ENCODE assay signal across 10 cellular contexts in genomic region chr16:85286970-85287814, GRCh38.
DNase-seq lines count a peak whose midpoint lies in the region; ATAC-seq and TF ChIP-seq lines count a peak whose summit lies in the region.
"Had no signal": no experiment of that assay in that cellular context is flagged by ENCODE, and none has a peak within 500 bp of the region (broad histone marks: within the 10 kb centered on the region; RNA-seq: fewer than 3 reads in every experiment).

No MANE protein-coding gene starts in this region.

- H3K27me3 ChIP-seq in brain microvascular endothelial cell (replicated peaks) = no peaks in the 10 kb centered on the region
- H3K27me3 ChIP-seq in Karpas-422 (ENCODE audit: low read length) = no peaks in the 10 kb centered on the region

- H3K36me3 ChIP-seq in HEK293 (ENCODE audit: control insufficient read depth in 2 of 2, insufficient read depth in 1 of 2, low read length in 2 of 2) = no peaks in the 10 kb centered on the region
- H3K36me3 ChIP-seq in brain microvascular endothelial cell (replicated peaks) = no peaks in the 10 kb centered on the region
- H3K36me3 ChIP-seq in Karpas-422 (ENCODE audit: insufficient read depth, low read length) = no peaks in the 10 kb centered on the region

- TF ChIP-seq CTCF in HEK293 (tag by site-specific recombination; IDR thresholded peaks at IDR 0.05) = no peak
- peak; percentile 30 for TF ChIP-seq CTCF in brain microvascular endothelial cell (IDR thresholded peaks at IDR 0.05; ENCODE audit: low read depth, low read length, missing control alignments)

- H3K9me3 ChIP-seq in HEK293 (ENCODE audit: control insufficient read depth, insufficient read depth, low read depth, low read length) (no peaks in the 10 kb centered on the region), Karpas-422 (ENCODE audit: low read length) (no peaks in the 10 kb centered on the region)

- H3K9me2 ChIP-seq in Karpas-422 (replicated peaks; ENCODE audit: insufficient read depth, low read length) = no peaks in the 10 kb centered on the region

- H2AFZ ChIP-seq in Karpas-422 (ENCODE audit: low read length) = no peak overlapping the region

- H4K20me1 ChIP-seq in Karpas-422 (ENCODE audit: insufficient read depth, low read depth, low read length) = 0 out of 2 replicates have a peak, but pooled peaks cover 3% of the 10 kb centered on the region

- CTCF ChIA-PET in HEK293 (lab: Yijun Ruan, JAX) = interaction anchor here (1.5 to 3.3 kb wide), 3 partner anchors 10 to 329 kb away, joined by 5 to 15 read pairs (median 11); no protein-coding TSS in a partner anchor

- no peak overlapping the region for H3K4me2 ChIP-seq in Karpas-422 (ENCODE audit: low read depth, low read length, poor library complexity, severe bottlenecking)

- H3K9ac ChIP-seq in Karpas-422 (ENCODE audit: low read length) = no peak overlapping the region

- DNase-seq in brain microvascular endothelial cell (peak; percentile 23), left kidney (ENCODE audit: low read depth, low spot score) (peak; percentile 90), NCI-H345 treated with DMSO at 0.1 percent for 48 hours (lab: John Stamatoyannopoulos, UW; ENCODE audit: unreplicated experiment) (no peak), Karpas-422 (no peak)
- DNase-seq: activated naive CD4-positive, alpha-beta T cell treated with anti-CD3 and anti-CD28 coated beads, Interleukin-2, amount 50 U/mL, for 16 hours; MM.1S had no signal

- POLR2A ChIA-PET in HEK293 (lab: Yijun Ruan, JAX) = no interaction called here

- in situ Hi-C loops in brain microvascular endothelial cell (cut with HindIII; ENCODE audit: low pct_ligation_motif_present, low sequenced_read_pairs) = no loop called here

- ATAC-seq in GM21390 (IDR thresholded peaks at IDR 0.05; ENCODE audit: unreplicated experiment) (no peak), GM21576 (IDR thresholded peaks at IDR 0.05; ENCODE audit: unreplicated experiment) (no peak)

- H3K27ac ChIP-seq in HEK293 (ENCODE audit: extremely low read depth, low read depth, low read length) (no peak overlapping the region), brain microvascular endothelial cell (no peak overlapping the region), temporal lobe (ENCODE audit: low read depth, low read length) (peak overlapping the region; percentile 94), Karpas-422 (ENCODE audit: low read length) (no peak overlapping the region)

- no peaks in the 10 kb centered on the region for H3K79me2 ChIP-seq in Karpas-422 (ENCODE audit: low read length)

- H3K4me3 ChIP-seq in HEK293 (ENCODE audit: low read depth, low read length) (no peak overlapping the region), brain microvascular endothelial cell (ENCODE audit: low read depth, low read length) (peak overlapping the region; percentile 15), Karpas-422 (ENCODE audit: low read length) (no peak overlapping the region)

- H3K4me1 ChIP-seq in HEK293 (ENCODE audit: control insufficient read depth, insufficient read depth, low read length) (no peaks in the 10 kb centered on the region), Karpas-422 (ENCODE audit: low read length) (no peaks in the 10 kb centered on the region)

TF ChIP-seq in HEK293, 187 proteins besides CTCF, POLR2A, EP300 and RAD21:
- TF ChIP-seq EGR2 (tag by site-specific recombination; IDR thresholded peaks at IDR 0.05; ENCODE audit: low read depth) = peak; percentile 65; the same call in 1 of the 2 replicates
- TF ChIP-seq ZNF623 (tag by site-specific recombination; IDR thresholded peaks at IDR 0.05) = peak; percentile 93
- TF ChIP-seq ZNF140 (tag by site-specific recombination; IDR thresholded peaks at IDR 0.05) = no peak
- no peak for TF ChIP-seq ATF2 (tag by site-specific recombination; IDR thresholded peaks at IDR 0.05; ENCODE audit: low read depth)
- no peak for TF ChIP-seq ZNF155 (tag by site-specific recombination; IDR thresholded peaks at IDR 0.05)
- peak; percentile 46; the same call in 1 of the 2 replicates for TF ChIP-seq ZFHX2 (tag by site-specific recombination; conservative IDR thresholded peaks at IDR 0.05)
- TF ChIP-seq ZNF426 (tag by site-specific recombination; IDR thresholded peaks at IDR 0.05) = no peak
- TF ChIP-seq ZNF707 (tag by site-specific recombination; IDR thresholded peaks at IDR 0.05) = no peak

Comparison
In these comparisons a context has a peak if more than half of its experiments do, and no peak if none do; other contexts are left out.
1. DNase-seq: peak in brain microvascular endothelial cell (single experiment) and left kidney (single experiment); none in NCI-H345 treated with DMSO at 0.1 percent for 48 hours (single experiment) and Karpas-422 (single experiment).